ENCODE assay signal across 9 cellular contexts in genomic region chr7:127504715-127505114, GRCh38.
DNase-seq lines count a peak whose midpoint lies in the region; ATAC-seq and TF ChIP-seq lines count a peak whose summit lies in the region.
"Had no signal": no experiment of that assay in that cellular context is flagged by ENCODE, and none has a peak within 500 bp of the region (broad histone marks: within the 10 kb centered on the region; RNA-seq: fewer than 3 reads in every experiment).

No MANE protein-coding gene starts in this region.

- H3K27me3 Mint-ChIP-seq in WTC11 (ENCODE audit: low read depth): peaks cover 55% of the 10 kb centered on the region

- H3K27ac ChIP-seq in thoracic aorta: no peak overlapping the region

- no peak overlapping the region for H3K4me3 Mint-ChIP-seq in WTC11
- H3K4me3 Mint-ChIP-seq: central memory CD8-positive, alpha-beta T cell had no signal

- TF ChIP-seq CTCF in WTC11 (IDR thresholded peaks at IDR 0.05) (peak; percentile 65), thoracic aorta (IDR thresholded peaks at IDR 0.05) (peak; percentile 19)

- ATAC-seq in WTC11: peak; percentile 96
- no peak for ATAC-seq in thoracic aorta (ENCODE audit: insufficient number of reproducible peaks, low FRiP score, low read depth)
- no peak for ATAC-seq in HG02870 (IDR thresholded peaks at IDR 0.05; ENCODE audit: unreplicated experiment)

- H3K4me1 ChIP-seq in thoracic aorta (ENCODE audit: control insufficient read depth in 1 of 2, low read depth in 2 of 2): no peaks in the 10 kb centered on the region

- H3K36me3 ChIP-seq in thoracic aorta: no peaks in the 10 kb centered on the region

- H3K9me3 ChIP-seq in thoracic aorta: no peaks in the 10 kb centered on the region

- POLR2A ChIA-PET in HEK293T (lab: Yijun Ruan, JAX): no interaction called here
- POLR2A ChIA-PET in WTC11 (lab: Charles Lee): no interaction called here

- H3K4me3 ChIP-seq in thoracic aorta: no peak overlapping the region

- CTCF ChIA-PET in HEK293T (lab: Yijun Ruan, JAX): interaction anchor here (0.8 to 1.3 kb wide), 2 partner anchors 704 to 705 kb away, joined by 3 read pairs; no protein-coding TSS in a partner anchor
- CTCF ChIA-PET in WTC11 (lab: Charles Lee): interaction anchor here (0.5 to 2.5 kb wide), 28 partner anchors 9 to 708 kb away, joined by 3 to 16 read pairs (median 5); partner anchors contain the start of genes ARF5, GCC1 and ZNF800

- H3K27me3 ChIP-seq in thoracic aorta (replicated peaks; ENCODE audit: insufficient read depth): no peaks in the 10 kb centered on the region

- H3K4me1 Mint-ChIP-seq in WTC11: no peaks in the 10 kb centered on the region
- H3K4me1 Mint-ChIP-seq: central memory CD8-positive, alpha-beta T cell had no signal

- no peaks in the 10 kb centered on the region for H3K36me3 Mint-ChIP-seq in WTC11

- H3K9me3 Mint-ChIP-seq in WTC11: no peaks in the 10 kb centered on the region
- H3K9me3 Mint-ChIP-seq: central memory CD8-positive, alpha-beta T cell had no signal

- no peak overlapping the region for H3K27ac Mint-ChIP-seq in WTC11

- DNase-seq in CD1c-positive myeloid dendritic cell (ENCODE audit: extremely low spot score): peak; percentile 11
- DNase-seq in HEK293T (ENCODE audit: extremely low spot score): peak; percentile 35
- peak; percentile 73 for DNase-seq in WTC11 (ENCODE audit: low spot score)
- peak; percentile 11 for DNase-seq in glomerular visceral epithelial cell (ENCODE audit: extremely low spot score)
- no peak for DNase-seq in thoracic aorta (ENCODE audit: low spot score)
- DNase-seq in NCI-H1105 (lab: John Stamatoyannopoulos, UW): no peak
- no peak for DNase-seq in NCI-H526 treated with DMSO at 0.1 percent for 48 hours (lab: John Stamatoyannopoulos, UW)

TF ChIP-seq in HEK293T, 16 proteins besides CTCF, POLR2A, EP300 and RAD21:
- TF ChIP-seq HDGF (IDR thresholded peaks at IDR 0.05; ENCODE audit: borderline replicate concordance) (no peak), ELF4 (IDR thresholded peaks at IDR 0.05) (no peak), PKNOX1 (IDR thresholded peaks at IDR 0.05) (no peak)

TF ChIP-seq in WTC11, 78 proteins besides CTCF, POLR2A, EP300 and RAD21:
- no peak for TF ChIP-seq CDX4 (CRISPR knock-in tag; IDR thresholded peaks at IDR 0.05; ENCODE audit: borderline replicate concordance)
- peak; percentile 30; the same call in 1 of the 2 replicates for TF ChIP-seq ZNF396 (CRISPR knock-in tag; IDR thresholded peaks at IDR 0.05; ENCODE audit: borderline replicate concordance)
- TF ChIP-seq EMX1 (CRISPR knock-in tag; IDR thresholded peaks at IDR 0.05): 0 out of 2 replicates have a peak, but pooled peaks have one; percentile 34
- peak; percentile 16; the same call in 1 of the 2 replicates for TF ChIP-seq PRRX2 (CRISPR knock-in tag; IDR thresholded peaks at IDR 0.05)
- no peak for TF ChIP-seq TCF7 (CRISPR knock-in tag; IDR thresholded peaks at IDR 0.05; ENCODE audit: low read depth)
- no peak for TF ChIP-seq FOXP1 (CRISPR knock-in tag; IDR thresholded peaks at IDR 0.05; ENCODE audit: borderline replicate concordance)
- TF ChIP-seq, protein P1, sequence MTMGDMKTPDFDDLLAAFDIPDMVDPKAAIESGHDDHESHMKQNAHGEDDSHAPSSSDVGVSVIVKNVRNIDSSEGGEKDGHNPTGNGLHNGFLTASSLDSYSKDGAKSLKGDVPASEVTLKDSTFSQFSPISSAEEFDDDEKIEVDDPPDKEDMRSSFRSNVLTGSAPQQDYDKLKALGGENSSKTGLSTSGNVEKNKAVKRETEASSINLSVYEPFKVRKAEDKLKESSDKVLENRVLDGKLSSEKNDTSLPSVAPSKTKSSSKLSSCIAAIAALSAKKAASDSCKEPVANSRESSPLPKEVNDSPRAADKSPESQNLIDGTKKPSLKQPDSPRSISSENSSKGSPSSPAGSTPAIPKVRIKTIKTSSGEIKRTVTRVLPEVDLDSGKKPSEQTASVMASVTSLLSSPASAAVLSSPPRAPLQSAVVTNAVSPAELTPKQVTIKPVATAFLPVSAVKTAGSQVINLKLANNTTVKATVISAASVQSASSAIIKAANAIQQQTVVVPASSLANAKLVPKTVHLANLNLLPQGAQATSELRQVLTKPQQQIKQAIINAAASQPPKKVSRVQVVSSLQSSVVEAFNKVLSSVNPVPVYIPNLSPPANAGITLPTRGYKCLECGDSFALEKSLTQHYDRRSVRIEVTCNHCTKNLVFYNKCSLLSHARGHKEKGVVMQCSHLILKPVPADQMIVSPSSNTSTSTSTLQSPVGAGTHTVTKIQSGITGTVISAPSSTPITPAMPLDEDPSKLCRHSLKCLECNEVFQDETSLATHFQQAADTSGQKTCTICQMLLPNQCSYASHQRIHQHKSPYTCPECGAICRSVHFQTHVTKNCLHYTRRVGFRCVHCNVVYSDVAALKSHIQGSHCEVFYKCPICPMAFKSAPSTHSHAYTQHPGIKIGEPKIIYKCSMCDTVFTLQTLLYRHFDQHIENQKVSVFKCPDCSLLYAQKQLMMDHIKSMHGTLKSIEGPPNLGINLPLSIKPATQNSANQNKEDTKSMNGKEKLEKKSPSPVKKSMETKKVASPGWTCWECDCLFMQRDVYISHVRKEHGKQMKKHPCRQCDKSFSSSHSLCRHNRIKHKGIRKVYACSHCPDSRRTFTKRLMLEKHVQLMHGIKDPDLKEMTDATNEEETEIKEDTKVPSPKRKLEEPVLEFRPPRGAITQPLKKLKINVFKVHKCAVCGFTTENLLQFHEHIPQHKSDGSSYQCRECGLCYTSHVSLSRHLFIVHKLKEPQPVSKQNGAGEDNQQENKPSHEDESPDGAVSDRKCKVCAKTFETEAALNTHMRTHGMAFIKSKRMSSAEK (CRISPR knock-in tag; IDR thresholded peaks at IDR 0.05; ENCODE audit: borderline replicate concordance): no peak
TF ChIP-seq in WTC11: peak in this region for 3.

Comparison
In these comparisons a context has a peak if more than half of its experiments do, and no peak if none do; other contexts are left out.
1. DNase-seq: peak in CD1c-positive myeloid dendritic cell (single experiment), HEK293T (single experiment), WTC11 (single experiment) and glomerular visceral epithelial cell (single experiment); none in thoracic aorta (single experiment), NCI-H1105 (single experiment) and NCI-H526 treated with DMSO at 0.1 percent for 48 hours (single experiment).